In the genomic region with DNA sequence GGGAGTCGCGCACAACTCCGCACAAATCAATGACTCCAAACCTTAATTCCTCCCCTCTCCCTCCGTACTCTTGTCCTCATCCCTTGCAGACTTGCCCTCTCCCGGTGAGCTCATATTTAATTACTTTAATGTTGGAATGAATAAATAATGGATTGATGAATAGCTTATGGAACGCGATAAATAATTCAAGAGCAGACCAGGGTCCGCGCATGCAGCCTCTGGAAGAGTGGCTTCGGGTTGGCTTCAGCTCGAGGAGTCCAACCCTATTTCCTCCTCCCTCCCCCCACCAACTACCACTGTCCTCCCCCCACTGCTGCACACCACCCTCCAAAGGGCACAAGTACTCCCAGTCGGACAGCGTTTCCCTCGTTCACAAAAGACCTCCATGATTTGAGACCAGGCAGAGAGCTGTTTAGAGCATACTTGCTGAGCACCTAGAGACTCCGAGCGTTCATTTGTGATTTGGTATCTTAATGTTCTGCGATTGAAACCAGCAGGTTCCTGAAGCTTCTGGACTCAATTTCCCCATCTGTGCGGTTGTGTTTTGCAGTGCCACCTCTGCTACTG, we compare ENCODE assay signal across 8 cellular contexts. TPM values are rescaled to one million over a fixed set of nuclear protein-coding genes. Genes with fewer than 3 reads are reported as not detected.
A peak's percentile ranks its signal among the peaks of the same experiment; 100 is the strongest.
DNase-seq lines count a peak whose midpoint lies in the region; ATAC-seq and TF ChIP-seq lines count a peak whose summit lies in the region.

No MANE protein-coding gene starts in this region.

- peak overlapping the region in 2 of 5 experiments; percentile 77 to 82 for H3K27ac Mint-ChIP-seq in brain
- H3K27ac Mint-ChIP-seq in natural killer cell, result no peak overlapping the region

- peaks cover 52% of the 10 kb centered on the region for H3K4me1 Mint-ChIP-seq in brain
- H3K4me1 Mint-ChIP-seq in natural killer cell, result peaks cover 29 to 42% of the 10 kb centered on the region in 2 donors

- H3K27me3 Mint-ChIP-seq in brain (peaks cover 100% of the 10 kb centered on the region), natural killer cell (ENCODE audit: low read depth in 2 of 2) (peaks cover 69 to 86% of the 10 kb centered on the region in 2 donors)

- DNase-seq in DMS79 (lab: John Stamatoyannopoulos, UW) (peak; percentile 88), NCI-H1105 (lab: John Stamatoyannopoulos, UW) (peak; percentile 37), natural killer cell (no peak), kidney tubule cell (ENCODE audit: low spot score) (no peak), NCI-H1436 treated with DMSO at 0.1 percent for 48 hours (lab: John Stamatoyannopoulos, UW) (no peak), omental fat pad (ENCODE audit: low spot score) (no peak)

- H3K4me3 Mint-ChIP-seq in brain, result peak overlapping the region; percentile 72 to 96 (median 84)
- H3K4me3 Mint-ChIP-seq in natural killer cell, result peak overlapping the region; percentile 56

- intact Hi-C loops in natural killer cell (cut with micrococcal nuclease), result no loop called here

- peaks cover 0 to 12% (median 0%) of the 10 kb centered on the region in 5 experiments for H3K9me3 Mint-ChIP-seq in brain
- no peaks in the 10 kb centered on the region for H3K9me3 Mint-ChIP-seq in natural killer cell

- no peak for ATAC-seq in natural killer cell
- ATAC-seq in omental fat pad (ENCODE audit: low FRiP score), result no peak
- ATAC-seq in GM18861 (IDR thresholded peaks at IDR 0.05; ENCODE audit: unreplicated experiment), result no peak

- no peak for TF ChIP-seq CTCF in brain (conservative IDR thresholded peaks at IDR 0.05)
- TF ChIP-seq CTCF in natural killer cell (IDR thresholded peaks at IDR 0.05), result no peak
- no peak for TF ChIP-seq CTCF in omental fat pad (IDR thresholded peaks at IDR 0.05)

- H3K36me3 Mint-ChIP-seq in brain (peaks cover 25% of the 10 kb centered on the region), natural killer cell (no peaks in the 10 kb centered on the region)

RNA-seq across cellular contexts. Expression of a gene that starts 0.6 kb away (rescaled TPM):
- 68.4 TPM for polyA plus RNA-seq in brain (ENCODE audit: insufficient read depth, low read depth, low replicate concordance)
- total RNA-seq in natural killer cell (not detected), omental fat pad (1 to 10 TPM in 3 of 4 donors, under 1 TPM in 1; 0.72 to 3.3 (median 1.0) TPM)

Comparison
In these comparisons a context has a peak if more than half of its experiments do, and no peak if none do; other contexts are left out.
1. DNase-seq: peak in DMS79 (single experiment) and NCI-H1105 (single experiment); none in natural killer cell (single experiment), kidney tubule cell (single experiment), NCI-H1436 treated with DMSO at 0.1 percent for 48 hours (single experiment) and omental fat pad (single experiment).